ENCODE assay signal across 8 cellular contexts in the genomic region with DNA sequence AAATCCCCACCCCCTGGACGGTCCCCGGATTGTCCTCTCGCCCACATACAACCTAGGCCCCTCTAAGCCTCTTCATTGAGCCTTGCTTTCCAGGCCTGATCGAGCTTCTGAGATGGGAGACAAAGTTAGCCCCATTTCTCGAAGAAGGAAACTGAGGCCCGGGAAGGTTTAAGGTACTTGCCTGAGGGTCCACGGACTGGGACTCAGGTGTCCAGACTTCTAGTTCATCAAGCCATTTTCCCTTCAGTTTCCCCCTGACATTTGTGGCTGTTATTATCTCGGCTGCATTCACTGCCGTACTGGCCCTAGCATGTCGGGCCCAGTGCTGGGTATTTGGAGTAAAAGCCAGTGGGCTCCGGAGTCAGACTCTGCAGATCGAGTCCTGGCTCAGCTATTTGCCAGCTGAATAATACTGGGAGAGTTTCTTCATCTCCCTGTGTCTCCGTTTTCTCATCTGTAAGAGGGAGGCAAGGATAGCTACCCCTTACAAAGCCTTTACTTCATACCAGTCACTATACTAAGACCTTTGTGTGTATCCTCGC. TPM values are rescaled to one million over a fixed set of nuclear protein-coding genes. Genes with fewer than 3 reads are reported as not detected.
DNase-seq lines count a peak whose midpoint lies in the region; ATAC-seq, FAIRE-seq and TF ChIP-seq lines count a peak whose summit lies in the region.

No MANE protein-coding gene starts in this region.

- no peaks in the 10 kb centered on the region for H3K27me3 Mint-ChIP-seq in type B pancreatic cell

- H3K79me2 ChIP-seq in GM12878 (ENCODE audit: control insufficient read depth, insufficient read depth, low read length), result peaks cover 91% of the 10 kb centered on the region

- no peaks in the 10 kb centered on the region; the same call in 2 of the 3 replicates for H3K9me3 ChIP-seq in GM12878 (replicated peaks; ENCODE audit: control insufficient read depth, insufficient read depth, low read length)
- no peaks in the 10 kb centered on the region for H3K9me3 ChIP-seq in liver (ENCODE audit: control insufficient read depth in 4 of 4, low read length in 3 of 4)

- H3K36me3 ChIP-seq in GM06990 (ENCODE audit: control insufficient read depth, insufficient read depth, low read length) (peaks cover 4% of the 10 kb centered on the region), GM12878 (ENCODE audit: control insufficient read depth in 2 of 2, insufficient read depth in 2 of 2, low read length in 1 of 2) (no peaks in the 10 kb centered on the region), liver (ENCODE audit: control insufficient read depth in 4 of 4, insufficient read depth in 3 of 4, low read depth in 1 of 4, low read length in 3 of 4) (peaks cover 0 to 3% (median under 1%) of the 10 kb centered on the region in 4 donors)

- H3K27ac ChIP-seq in GM12878 (ENCODE audit: control insufficient read depth, insufficient read depth), result peak overlapping the region; percentile 96
- peak overlapping the region; percentile 97 to 98 for H3K27ac ChIP-seq in liver (ENCODE audit: low read depth in 1 of 2, low read length in 2 of 2)

- peaks cover 10% of the 10 kb centered on the region for H3K4me1 ChIP-seq in GM12878 (ENCODE audit: control insufficient read depth, insufficient read depth, low read length)
- H3K4me1 ChIP-seq in liver (ENCODE audit: control insufficient read depth in 4 of 4, insufficient read depth in 4 of 4, low read length in 3 of 4), result peaks cover 10 to 52% (median 36%) of the 10 kb centered on the region in 4 donors

- peaks cover 33% of the 10 kb centered on the region for H3K4me1 Mint-ChIP-seq in type B pancreatic cell (ENCODE audit: unreplicated experiment)

- TF ChIP-seq CTCF in GM06990 (IDR thresholded peaks at IDR 0.05; ENCODE audit: insufficient read depth, low read length, poor library complexity, severe bottlenecking) (no peak), GM12878 (IDR thresholded peaks at IDR 0.05 in 2 of 3, conservative IDR thresholded peaks at IDR 0.05 in 1 of 3; ENCODE audit: control insufficient read depth in 2 of 3, extremely low read depth in 1 of 3, insufficient read depth in 1 of 3, low read depth in 3 of 3, low read length in 3 of 3) (no peak), liver (IDR thresholded peaks at IDR 0.05; ENCODE audit: low read depth, low read length, missing input control) (no peak), type B pancreatic cell (conservative IDR thresholded peaks at IDR 0.05) (no peak)

- H3K27me3 ChIP-seq in GM06990 (replicated peaks; ENCODE audit: control insufficient read depth, insufficient read depth, low read length) (no peaks in the 10 kb centered on the region), GM12878 (replicated peaks in 1 of 2; ENCODE audit: control insufficient read depth in 2 of 2, insufficient read depth in 2 of 2, low read length in 1 of 2) (no peaks in the 10 kb centered on the region), liver (ENCODE audit: control insufficient read depth in 4 of 4, insufficient read depth in 4 of 4, low read length in 3 of 4) (no peaks in the 10 kb centered on the region)

- no peak for TF ChIP-seq EP300 in GM12878 (IDR thresholded peaks at IDR 0.05; ENCODE audit: borderline replicate concordance in 1 of 2, control insufficient read depth in 1 of 2, low read depth in 2 of 2, low read length in 2 of 2)

- H3K4me3 Mint-ChIP-seq in type B pancreatic cell, result peak overlapping the region; percentile 96

- intact Hi-C loops in GM12878 (cut with micrococcal nuclease; ENCODE audit: unreplicated experiment), result no loop called here

- H3K4me3 ChIP-seq in GM06990 (replicated peaks; ENCODE audit: low read depth, low read length) (peak overlapping the region; percentile 97), GM12878 (peak overlapping the region; percentile 91), liver (ENCODE audit: low read depth in 1 of 3, low read length in 3 of 3) (peak overlapping the region; percentile 86 to 100 (median 88))

- WGBS in GM12878 (ENCODE audit: insufficient coverage, insufficient replicate concordance, low lambda C conversion rate, missing lambda C conversion rate), result 1% methylated on average over 14 of the region's 14 CpGs
- 6% methylated on average over 14 of the region's 14 CpGs for WGBS in liver

- in situ Hi-C loops in GM12878 (cut with MboI), result no loop called here

- H3K9ac ChIP-seq in GM12878 (ENCODE audit: control insufficient read depth, insufficient read depth, low read length) (peak overlapping the region; percentile 98), liver (ENCODE audit: low read depth in 1 of 2, low read length in 2 of 2) (peak overlapping the region; percentile 87 to 99)

- ATAC-seq in HG03571 (IDR thresholded peaks at IDR 0.05; ENCODE audit: unreplicated experiment), result peak; percentile 7
- ATAC-seq in GM12878, result peak; percentile 28

- TF ChIP-seq RAD21 in GM12878 (IDR thresholded peaks at IDR 0.05; ENCODE audit: insufficient read depth, low read depth, low read length), result no peak
- no peak for TF ChIP-seq RAD21 in liver (IDR thresholded peaks at IDR 0.05)

- peak overlapping the region; percentile 85 for H3K4me2 ChIP-seq in GM12878 (ENCODE audit: control insufficient read depth, insufficient read depth)

- no peak for TF ChIP-seq POLR2A in GM12878 (IDR thresholded peaks at IDR 0.05; ENCODE audit: low read depth, low read length)

- CTCF ChIA-PET in GM12878 (lab: Yijun Ruan, JAX), result interaction anchor here (0.6 to 3.0 kb wide), 6 partner anchors 23 to 485 kb away, joined by 3 to 10 read pairs (median 5); partner anchors contain the start of gene SNHG17

- peak overlapping the region; percentile 92 for H2AFZ ChIP-seq in GM12878 (ENCODE audit: control insufficient read depth, low read depth, low read length)

- H3K27ac Mint-ChIP-seq in type B pancreatic cell, result peak overlapping the region; percentile 91

- DNase-seq in GM06990 (ENCODE audit: extremely low read depth, insufficient read length), result no peak
- DNase-seq in GM12878 (ENCODE audit: low read depth, low spot score), result no peak
- no peak for DNase-seq in type B pancreatic cell (ENCODE audit: extremely low spot score, unreplicated experiment)
- no peak for DNase-seq in SW480 (ENCODE audit: low spot score)
- DNase-seq in activated CD8-positive, alpha-beta memory T cell treated with anti-CD3 and anti-CD28 coated beads, Interleukin-2, amount 50 U/mL, for 4 hours, result no peak
- DNase-seq in activated CD8-positive, alpha-beta memory T cell treated with anti-CD3 and anti-CD28 coated beads, Interleukin-2, amount 50 U/mL, for 48 hours, result no peak

- peaks cover 34% of the 10 kb centered on the region for H3K36me3 Mint-ChIP-seq in type B pancreatic cell

- FAIRE-seq in GM12878 (lab: Jason Lieb, UNC), result no peak

- H3K9me3 Mint-ChIP-seq in type B pancreatic cell, result peaks cover 12% of the 10 kb centered on the region

- no TSS peak for BruUV-seq in GM12878 (replicated peaks; lab: Mats Ljungman, UMichigan)

- POLR2A ChIA-PET in GM12878 (lab: Charles Lee), result interaction anchor here (0.5 to 1.6 kb wide), 5 partner anchors 10 to 494 kb away, joined by 4 to 6 read pairs (median 4); no protein-coding TSS in a partner anchor

- RAD21 ChIA-PET in GM12878 (lab: Charles Lee; ENCODE audit: unreplicated experiment), result no interaction called here

- SMC1A ChIA-PET in GM12878 (lab: Charles Lee; ENCODE audit: uncharacterized antibody, unreplicated experiment), result interaction anchor here (0.7 to 1.6 kb wide), 3 partner anchors 27 to 174 kb away, joined by 3 to 4 read pairs (median 3); no protein-coding TSS in a partner anchor

- no peaks in the 10 kb centered on the region for H4K20me1 ChIP-seq in GM12878 (ENCODE audit: control insufficient read depth, insufficient read depth)

TF ChIP-seq in GM12878, 131 proteins besides CTCF, POLR2A, EP300 and RAD21 (continues in another document):
- no peak for TF ChIP-seq DPF2 (IDR thresholded peaks at IDR 0.05)

RNA-seq across cellular contexts. Expression of gene RPRD1B, which starts 0.6 kb away (rescaled TPM):
- 80.5 and 87.4 TPM in 2 replicates for total RNA-seq in GM12878 (2013; cell fraction: nucleolus; rRNA removed)
- total RNA-seq in GM12878 (2014; rRNA removed) (29.7 and 33.6 TPM in 2 replicates), GM12878 (2014; rRNA removed; fragmentation: Illumina TruSeq; extraction: Trizol) (18.0 and 18.2 TPM in 2 replicates), GM12878 (2021) (30.1 and 30.5 TPM in 2 replicates), liver (10 to 100 TPM; 26.9 to 34.3 TPM), type B pancreatic cell (ENCODE audit: low replicate concordance) (29.7 and 41.9 TPM in 2 replicates)
- 9.2 TPM for polyA plus RNA-seq in GM12878 (2011; ENCODE audit: low read depth)
- polyA plus RNA-seq in GM12878 (2011; rRNA removed) (37.1 and 44.4 TPM in 2 replicates), GM12878 (2014; fragmentation: Illumina TruSeq; extraction: Trizol) (40.2 and 50.9 TPM in 2 replicates), GM12878 (2014; fragmentation: Nextera tagmentation; extraction: Ambion mirVana) (10 to 100 TPM in 1 of 2 experiments, 1 to 10 TPM in 1; 5.2 to 10.7 TPM), GM12878 (2014; rRNA removed) (29.6 and 29.7 TPM in 2 replicates), GM12878 (2016; fragmentation: Nextera tagmentation; extraction: Ambion mirVana) (10 to 100 TPM; 30.3 to 30.4 TPM), liver (10 to 100 TPM in 1 of 2 donors, 1 to 10 TPM in 1; 5.8 to 31.9 TPM)
- polyA plus RNA-seq in GM12878 (2011; cell fraction: cytosol; rRNA removed), result 26.0 and 28.2 TPM in 2 replicates
- 24.3 and 28.1 TPM in 2 replicates for polyA plus RNA-seq in GM12878 (2011; cell fraction: nucleus; rRNA removed)
- polyA plus RNA-seq in GM12878 (2012), result 12.4 and 15.0 TPM in 2 replicates
- polyA minus RNA-seq in GM12878 (2011; rRNA and poly(A)+ RNA removed), result 27.3 and 27.4 TPM in 2 replicates
- 19.4 and 21.9 TPM in 2 replicates for polyA minus RNA-seq in GM12878 (2011; cell fraction: cytosol; rRNA and poly(A)+ RNA removed)
- polyA minus RNA-seq in GM12878 (2011; cell fraction: nucleus; rRNA and poly(A)+ RNA removed), result 33.4 and 57.1 TPM in 2 replicates

RNA-seq across cellular contexts. Expression of gene TTI1, which starts 0.9 kb away (rescaled TPM):
- total RNA-seq in GM12878 (2013; cell fraction: nucleolus; rRNA removed), result 85.3 and 87.8 TPM in 2 replicates
- 24.1 and 26.9 TPM in 2 replicates for total RNA-seq in GM12878 (2014; rRNA removed)
- 25.2 and 26.7 TPM in 2 replicates for total RNA-seq in GM12878 (2014; rRNA removed; fragmentation: Illumina TruSeq; extraction: Trizol)
- total RNA-seq in GM12878 (2021), result 25.6 and 27.2 TPM in 2 replicates
- 10.7 TPM for polyA plus RNA-seq in GM12878 (2011; ENCODE audit: low read depth)
- 23.1 and 24.0 TPM in 2 replicates for polyA plus RNA-seq in GM12878 (2011; rRNA removed)
- 18.7 and 22.2 TPM in 2 replicates for polyA plus RNA-seq in GM12878 (2011; cell fraction: cytosol; rRNA removed)
- polyA plus RNA-seq in GM12878 (2011; cell fraction: nucleus; rRNA removed), result 17.7 and 18.8 TPM in 2 replicates
- polyA plus RNA-seq in GM12878 (2012), result 13.3 and 15.3 TPM in 2 replicates
- polyA plus RNA-seq in GM12878 (2014; fragmentation: Illumina TruSeq; extraction: Trizol), result 22.2 and 25.8 TPM in 2 replicates
- polyA plus RNA-seq in GM12878 (2014; fragmentation: Nextera tagmentation; extraction: Ambion mirVana), result 1 to 10 TPM; 5.3 to 5.5 TPM
- polyA plus RNA-seq in GM12878 (2014; rRNA removed), result 18.1 and 19.8 TPM in 2 replicates
- 10 to 100 TPM; 39.8 to 44.6 TPM for polyA plus RNA-seq in GM12878 (2016; fragmentation: Nextera tagmentation; extraction: Ambion mirVana)
- 57.0 and 60.1 TPM in 2 replicates for polyA minus RNA-seq in GM12878 (2011; rRNA and poly(A)+ RNA removed)
- polyA minus RNA-seq in GM12878 (2011; cell fraction: cytosol; rRNA and poly(A)+ RNA removed), result 11.9 and 15.2 TPM in 2 replicates
- polyA minus RNA-seq in GM12878 (2011; cell fraction: nucleus; rRNA and poly(A)+ RNA removed), result 33.5 and 42.4 TPM in 2 replicates
- total RNA-seq in liver, result 10 to 100 TPM; 15.4 to 20.4 TPM
- polyA plus RNA-seq in liver, result 1 to 10 TPM; 4.6 to 7.3 TPM
- total RNA-seq in type B pancreatic cell (ENCODE audit: low replicate concordance), result 25.1 and 43.8 TPM in 2 replicates
